Comparison of ENCODE assay signal across 22 cellular contexts in genomic region chr1:229309684-229310083, GRCh38.
"Had no signal": no experiment of that assay in that cellular context is flagged by ENCODE, and none has a peak within 500 bp of the region (broad histone marks: within the 10 kb centered on the region; RNA-seq: fewer than 3 reads in every experiment).

No MANE protein-coding gene starts in this region.

- ATAC-seq: K562, SK-N-SH treated with all-trans-retinoic acid at 6 μM for 48 hours had no signal

- H3K4me3 ChIP-seq: K562, PC-9, Peyer's patch, SJCRH30 had no signal

- H3K27me3 ChIP-seq: Peyer's patch, SJCRH30 had no signal

- H3K4me1 ChIP-seq: Peyer's patch, SJCRH30 had no signal

- DNase-seq: Kasumi-1, MM.1S, NCI-H1092 treated with DMSO at 0.1 percent for 48 hours, NCI-H1436, NCI-H187, NCI-H2029, NCI-H2081 treated with DMSO at 0.1 percent for 48 hours, NCI-H2171, NCI-H226, NCI-H446, NCI-H510A, NCI-H524 treated with DMSO at 0.1 percent for 48 hours, NCI-H69, NCI-H774, PC-9, Peyer's patch, SHP77 treated with DMSO at 0.1 percent for 48 hours, SJCRH30 had no signal

- H3K9me3 ChIP-seq: Peyer's patch, SJCRH30 had no signal

- H3K27ac ChIP-seq: HL-60, KMS-11, PC-9, Peyer's patch, SJCRH30 had no signal

- H3K36me3 ChIP-seq: SJCRH30 had no signal
